ENCODE assay signal across 7 cellular contexts in genomic region chr12:26845057-26845666, GRCh38. TPM values are rescaled to one million over a fixed set of nuclear protein-coding genes. Genes with fewer than 3 reads are reported as not detected.
DNase-seq lines count a peak whose midpoint lies in the region; ATAC-seq and TF ChIP-seq lines count a peak whose summit lies in the region.

No MANE protein-coding gene starts in this region.

- DNase-seq in GM06990 (ENCODE audit: extremely low read depth, insufficient read length) (no peak), NB4 (ENCODE audit: low read depth) (peak; percentile 44), MCF 10A (ENCODE audit: unreplicated experiment) (peak; percentile 66), kidney tubule cell (ENCODE audit: low spot score) (peak; percentile 53), NOMO-1 (lab: John Stamatoyannopoulos, UW; ENCODE audit: unreplicated experiment in 2 of 2) (no peak), NCI-H2081 treated with DMSO at 0.1 percent for 48 hours (lab: John Stamatoyannopoulos, UW) (no peak)

- H3K4me3 ChIP-seq in GM06990 (replicated peaks; ENCODE audit: low read depth, low read length) = no peak overlapping the region
- no peak overlapping the region for H3K4me3 ChIP-seq in NB4 (ENCODE audit: low read depth, low read length)

- H3K36me3 ChIP-seq in GM06990 (ENCODE audit: control insufficient read depth, insufficient read depth, low read length) = no peaks in the 10 kb centered on the region

- CTCF ChIA-PET in MCF 10A (lab: Yijun Ruan, JAX) = interaction anchor here (0.5 to 4.4 kb wide), 22 partner anchors 10 to 731 kb away, joined by 3 to 38 read pairs (median 4); partner anchors contain the start of gene ITPR2

- no peaks in the 10 kb centered on the region for H3K36me3 Mint-ChIP-seq in MCF 10A (ENCODE audit: insufficient read depth, unreplicated experiment)

- H3K27ac Mint-ChIP-seq in MCF 10A (ENCODE audit: low read depth, unreplicated experiment) = no peak overlapping the region

- TF ChIP-seq CTCF in GM06990 (IDR thresholded peaks at IDR 0.05; ENCODE audit: insufficient read depth, low read length, poor library complexity, severe bottlenecking) = peak; percentile 46
- TF ChIP-seq CTCF in NB4 (IDR thresholded peaks at IDR 0.05; ENCODE audit: low read depth, low read length) = peak; percentile 72
- peak; percentile 74 for TF ChIP-seq CTCF in MCF 10A (IDR thresholded peaks at IDR 0.05; ENCODE audit: unreplicated experiment)

- no peak for TF ChIP-seq POLR2A in NB4 (IDR thresholded peaks at IDR 0.05; ENCODE audit: extremely low read depth, insufficient read length)

- H3K27me3 ChIP-seq in GM06990 (replicated peaks; ENCODE audit: control insufficient read depth, insufficient read depth, low read length) = no peaks in the 10 kb centered on the region

- no peaks in the 10 kb centered on the region for H3K4me1 Mint-ChIP-seq in MCF 10A (ENCODE audit: insufficient read depth, unreplicated experiment)

- POLR2A ChIA-PET in MCF 10A (lab: Yijun Ruan, JAX) = interaction anchor here (2.0 kb wide), 1 partner anchor 13 kb away, joined by 16 read pairs; the partner anchor contains the start of gene ITPR2

- no peak for ATAC-seq in HG02938 (IDR thresholded peaks at IDR 0.05; ENCODE audit: unreplicated experiment)

- no peak overlapping the region for H3K4me3 Mint-ChIP-seq in MCF 10A (ENCODE audit: unreplicated experiment)

- BruUV-seq in MCF 10A (replicated peaks; lab: Mats Ljungman, UMichigan) = no TSS peak

- H3K9me3 Mint-ChIP-seq in MCF 10A (ENCODE audit: unreplicated experiment) = no peaks in the 10 kb centered on the region

- no peaks in the 10 kb centered on the region for H3K27me3 Mint-ChIP-seq in MCF 10A (ENCODE audit: insufficient read depth, unreplicated experiment)

- intact Hi-C loops in MCF 10A (cut with micrococcal nuclease) = loop anchor here (10.0 kb wide), 1 partner anchor 750 kb away; no protein-coding TSS in a partner anchor

RNA-seq across cellular contexts. Expression of gene ITPR2, which starts 12.2 kb away (rescaled TPM):
- total RNA-seq in MCF 10A (2022) = 14.3 and 15.7 TPM in 2 replicates

Comparison
In these comparisons a context has a peak if more than half of its experiments do, and no peak if none do; other contexts are left out.
1. DNase-seq: peak in NB4 (single experiment), MCF 10A (single experiment) and kidney tubule cell (single experiment); none in GM06990 (single experiment), NOMO-1 (0 of 2) and NCI-H2081 treated with DMSO at 0.1 percent for 48 hours (single experiment).
2. Peak in every context shown above with its lines, with median percentiles within 50 percentile points of each other: CTCF ChIP-seq.